8 cellular contexts compared by ENCODE assay signal in the genomic region with DNA sequence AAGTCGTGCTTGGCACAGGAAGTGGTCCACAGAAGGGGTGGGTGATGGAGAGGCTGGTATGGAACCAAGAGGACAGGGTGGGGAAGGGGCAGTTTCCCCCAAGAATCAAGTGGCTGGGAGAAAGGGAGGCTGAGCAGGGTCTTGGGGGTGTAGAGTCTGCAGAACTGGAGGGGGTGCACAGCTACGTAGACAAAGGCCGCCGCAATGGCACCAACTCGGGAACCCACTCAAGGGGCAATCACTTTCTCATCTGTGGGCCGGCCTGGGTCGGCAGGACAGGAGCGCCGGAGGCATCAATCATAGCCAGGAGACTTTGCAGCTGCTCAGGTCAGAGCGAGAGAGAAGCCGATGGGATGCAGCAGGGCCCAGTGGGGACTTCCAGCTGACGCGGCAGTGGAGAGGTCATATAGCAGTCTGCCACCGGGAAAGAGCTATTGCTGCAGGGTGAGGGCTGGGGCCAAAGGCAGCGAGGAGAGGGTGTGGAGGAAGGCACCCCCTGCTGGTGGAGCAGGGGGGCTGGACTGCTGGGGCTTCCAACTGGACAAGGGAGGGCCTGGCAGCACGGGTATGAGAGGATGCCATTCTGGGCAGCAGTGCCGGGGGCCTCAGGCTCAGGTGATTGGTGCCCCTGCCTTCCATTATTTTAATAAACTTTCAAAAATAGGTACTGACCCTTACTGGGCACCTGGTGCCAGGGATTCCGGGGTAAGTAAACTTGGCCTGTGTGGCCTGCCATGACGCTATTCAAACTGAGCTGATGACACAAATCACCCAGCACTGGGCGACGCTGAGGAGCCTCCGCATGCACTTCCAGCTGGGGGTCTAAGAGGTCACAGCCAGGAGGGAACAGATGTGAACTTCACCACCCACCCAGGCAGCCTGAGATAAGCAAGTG. TPM values are rescaled to one million over a fixed set of nuclear protein-coding genes. Genes with fewer than 3 reads are reported as not detected.
DNase-seq lines count a peak whose midpoint lies in the region; ATAC-seq, FAIRE-seq and TF ChIP-seq lines count a peak whose summit lies in the region.

No MANE protein-coding gene starts in this region.

- H3K36me3 ChIP-seq in GM06990 (ENCODE audit: control insufficient read depth, insufficient read depth, low read length) (peaks cover 9% of the 10 kb centered on the region), astrocyte (ENCODE audit: insufficient read depth, low read length) (peaks cover 2% of the 10 kb centered on the region), spleen (peaks cover 0 to 69% (median 28%) of the 10 kb centered on the region in 6 donors)

- no peaks in the 10 kb centered on the region for H3K27me3 Mint-ChIP-seq in astrocyte (ENCODE audit: low read depth, unreplicated experiment)

- H3K79me2 ChIP-seq in astrocyte (ENCODE audit: insufficient read depth, low read length) = no peaks in the 10 kb centered on the region

- H3K4me2 ChIP-seq in astrocyte (ENCODE audit: low read length) = peak overlapping the region; percentile 45

- H3K9ac ChIP-seq in astrocyte (ENCODE audit: low read length) = peak overlapping the region; percentile 62

- H2AFZ ChIP-seq in astrocyte (ENCODE audit: low read depth, low read length) = no peak overlapping the region

- H3K27ac Mint-ChIP-seq in astrocyte (ENCODE audit: unreplicated experiment) = peak overlapping the region; percentile 86

- H3K4me3 ChIP-seq in GM06990 (replicated peaks; ENCODE audit: low read depth, low read length) = no peak overlapping the region
- no peak overlapping the region for H3K4me3 ChIP-seq in astrocyte (ENCODE audit: insufficient read depth, low read depth, low read length)
- H3K4me3 ChIP-seq in spleen = peak overlapping the region in 1 of 8 donors; percentile 15

- H3K9me3 ChIP-seq in astrocyte (ENCODE audit: insufficient read depth, low read depth, low read length) = no peaks in the 10 kb centered on the region
- peaks cover 0 to 6% (median 0%) of the 10 kb centered on the region in 8 donors for H3K9me3 ChIP-seq in spleen

- H4K20me1 ChIP-seq in astrocyte (ENCODE audit: insufficient read depth, low read length) = no peaks in the 10 kb centered on the region

- no peaks in the 10 kb centered on the region for H3K27me3 ChIP-seq in GM06990 (replicated peaks; ENCODE audit: control insufficient read depth, insufficient read depth, low read length)
- no peaks in the 10 kb centered on the region for H3K27me3 ChIP-seq in astrocyte (ENCODE audit: insufficient read depth, low read length)
- H3K27me3 ChIP-seq in spleen (replicated peaks in 1 of 7) = no peaks in the 10 kb centered on the region

- H3K27ac ChIP-seq in astrocyte (ENCODE audit: low read depth, low read length) (peak overlapping the region; percentile 67), spleen (peak overlapping the region; percentile 48 to 87 (median 71))

- TF ChIP-seq POLR2A in spleen (IDR thresholded peaks at IDR 0.05) = no peak

- FAIRE-seq in astrocyte (lab: Jason Lieb, UNC) = no peak

- TF ChIP-seq CTCF in GM06990 (IDR thresholded peaks at IDR 0.05; ENCODE audit: insufficient read depth, low read length, poor library complexity, severe bottlenecking) (peak; percentile 58), astrocyte (IDR thresholded peaks at IDR 0.05; ENCODE audit: insufficient read depth, low read depth, low read length) (peak; percentile 31), spleen (IDR thresholded peaks at IDR 0.05 in 8 of 11, conservative IDR thresholded peaks at IDR 0.05 in 3 of 11) (peak; percentile 21 to 78 (median 68))

- H3K9me3 Mint-ChIP-seq in astrocyte (ENCODE audit: unreplicated experiment) = peaks cover 5% of the 10 kb centered on the region

- intact Hi-C loops in spleen (cut with DNase I; ENCODE audit: low total_unique reads) = no loop called here

- H3K4me1 ChIP-seq in astrocyte (ENCODE audit: insufficient read depth, low read length) (peaks cover 42% of the 10 kb centered on the region), spleen (peaks cover 33 to 78% (median 59%) of the 10 kb centered on the region in 6 donors)

- ATAC-seq in HG03039 (IDR thresholded peaks at IDR 0.05; ENCODE audit: unreplicated experiment) = no peak

- peak; percentile 88 for DNase-seq in A172 (ENCODE audit: low spot score)
- DNase-seq in GM06990 (ENCODE audit: extremely low read depth, insufficient read length) = no peak
- DNase-seq in NCI-H510A treated with DMSO at 0.1 percent for 48 hours (lab: John Stamatoyannopoulos, UW) = peak; percentile 35
- DNase-seq in astrocyte (ENCODE audit: low read depth) = no peak
- peak; percentile 87 for DNase-seq in hepatic stellate cell (ENCODE audit: low spot score)
- no peak for DNase-seq in spleen
- DNase-seq in NCI-H2107 (lab: John Stamatoyannopoulos, UW) = no peak

- H3K4me3 Mint-ChIP-seq in astrocyte (ENCODE audit: unreplicated experiment) = no peak overlapping the region

- H3K4me1 Mint-ChIP-seq in astrocyte (ENCODE audit: low read depth, unreplicated experiment) = peaks cover 20% of the 10 kb centered on the region

- 62 to 72% (median 67%) methylated on average over 22 of the region's 22 CpGs for WGBS in spleen, 5 donors

- H3K36me3 Mint-ChIP-seq in astrocyte (ENCODE audit: low read depth, unreplicated experiment) = peaks cover 19% of the 10 kb centered on the region

RNA-seq across cellular contexts. Expression of a gene that starts 52.5 kb away (rescaled TPM):
- total RNA-seq in A172 (2014; rRNA removed; shearing (Covaris generic)) = 74.1 and 96.8 TPM in 2 replicates
- total RNA-seq in astrocyte (31.3 and 38.3 TPM in 2 replicates), spleen (100 to 1,000 TPM in 3 of 7 donors, 10 to 100 TPM in 4; 40.6 to 116 (median 94.6) TPM)
- 10 to 100 TPM in 2 of 3 donors, 1 to 10 TPM in 1; 9.0 to 66.7 (median 12.2) TPM for polyA plus RNA-seq in spleen

Comparison
In these comparisons a context has a peak if more than half of its experiments do, and no peak if none do; other contexts are left out.
1. DNase-seq: peak in A172 (single experiment), NCI-H510A treated with DMSO at 0.1 percent for 48 hours (single experiment) and hepatic stellate cell (single experiment); none in GM06990 (single experiment), astrocyte (single experiment), spleen (single experiment) and NCI-H2107 (single experiment).
2. Peak in every context shown above with its lines, with median percentiles within 50 percentile points of each other: CTCF ChIP-seq.